8 cellular contexts compared by ENCODE assay signal in genomic region chr14:24093901-24094838, GRCh38. TPM values are rescaled to one million over a fixed set of nuclear protein-coding genes. Genes with fewer than 3 reads are reported as not detected.
DNase-seq lines count a peak whose midpoint lies in the region; TF ChIP-seq lines count a peak whose summit lies in the region.

Gene PCK2, plus strand, starts transcription at chr14:24094311. Its CDS starts 95 bp downstream, at chr14:24094406.

- H2AFZ ChIP-seq in GM23248: peak within 1 kb of the TSS; percentile 75
- peak within 1 kb of the TSS; percentile 75 for H2AFZ ChIP-seq in neural progenitor cell (replicated peaks)

- H3K4me3 ChIP-seq in GM23248: peak within 1 kb of the TSS; percentile 94
- peak within 1 kb of the TSS; percentile 76 for H3K4me3 ChIP-seq in LNCaP clone FGC (ENCODE audit: low read depth, low read length)
- peak within 1 kb of the TSS; percentile 82 to 93 for H3K4me3 ChIP-seq in foreskin fibroblast (ENCODE audit: low read depth in 1 of 2, low read length in 2 of 2)
- peak within 1 kb of the TSS; percentile 81 for H3K4me3 ChIP-seq in neural progenitor cell
- peak within 1 kb of the TSS; percentile 78 to 89 (median 83) for H3K4me3 ChIP-seq in subcutaneous abdominal adipose tissue (ENCODE audit: low read depth in 1 of 5, low read length in 5 of 5)

- H3K36me3 Mint-ChIP-seq in neural progenitor cell: no peaks in the 10 kb centered on the region

- H3K27ac ChIP-seq in GM23248: peak within 1 kb of the TSS; percentile 70
- no peak within 1 kb of the TSS for H3K27ac ChIP-seq in neural progenitor cell
- peak within 1 kb of the TSS; percentile 85 for H3K27ac ChIP-seq in subcutaneous abdominal adipose tissue (ENCODE audit: low read depth, low read length)

- in situ Hi-C loops in GM23248 (cut with MboI): no loop called here

- H3K4me1 ChIP-seq in GM23248 (ENCODE audit: insufficient read depth) (peaks cover 10% of the 10 kb centered on the region), neural progenitor cell (peaks cover 17% of the 10 kb centered on the region), subcutaneous abdominal adipose tissue (ENCODE audit: control insufficient read depth in 5 of 5, insufficient read depth in 5 of 5, low read length in 5 of 5) (peaks cover 12 to 58% (median 37%) of the 10 kb centered on the region in 5 donors)

- H3K9ac ChIP-seq in GM23248: peak within 1 kb of the TSS; percentile 91
- peak within 1 kb of the TSS; percentile 5 for H3K9ac ChIP-seq in neural progenitor cell
- H3K9ac ChIP-seq in subcutaneous abdominal adipose tissue (ENCODE audit: low read length in 5 of 5): peak within 1 kb of the TSS; percentile 63 to 84 (median 82)

- H3K27me3 Mint-ChIP-seq in neural progenitor cell (ENCODE audit: insufficient read depth, low read depth): peaks cover 8% of the 10 kb centered on the region

- H3K4me1 Mint-ChIP-seq in neural progenitor cell: peaks cover 31% of the 10 kb centered on the region

- H3K4me3 Mint-ChIP-seq in neural progenitor cell: peak within 1 kb of the TSS; percentile 95

- H3K9me3 ChIP-seq in GM23248 (ENCODE audit: low read depth): no peaks in the 10 kb centered on the region
- H3K9me3 ChIP-seq in neural progenitor cell (ENCODE audit: low read depth): no peaks in the 10 kb centered on the region
- H3K9me3 ChIP-seq in subcutaneous abdominal adipose tissue (ENCODE audit: control insufficient read depth in 5 of 5, low read length in 5 of 5): no peaks in the 10 kb centered on the region

- H3K36me3 ChIP-seq in GM23248 (ENCODE audit: low read depth): peaks cover 14% of the 10 kb centered on the region; the same call in 1 of the 2 replicates
- no peaks in the 10 kb centered on the region for H3K36me3 ChIP-seq in neural progenitor cell
- H3K36me3 ChIP-seq in subcutaneous abdominal adipose tissue (ENCODE audit: control insufficient read depth in 5 of 5, insufficient read depth in 5 of 5, low read length in 5 of 5): peaks cover 0 to 13% (median 7%) of the 10 kb centered on the region in 5 donors

- DNase-seq in DMS53 (lab: John Stamatoyannopoulos, UW) (peak; percentile 88), GM23248 (peak; percentile 96), LNCaP clone FGC (ENCODE audit: low read depth) (peak; percentile 87), SHP77 (lab: John Stamatoyannopoulos, UW) (peak; percentile 87 to 97), foreskin fibroblast (peak; percentile 80 to 98), neural progenitor cell (ENCODE audit: low spot score) (peak; percentile 95)
- peak; percentile 95 for DNase-seq in activated effector memory CD4-positive, alpha-beta T cell treated with anti-CD3 and anti-CD28 coated beads, Interleukin-2, amount 50 U/mL, for 16 hours

- H3K27ac Mint-ChIP-seq in neural progenitor cell: peak within 1 kb of the TSS; percentile 74

- no peaks in the 10 kb centered on the region for H3K9me3 Mint-ChIP-seq in neural progenitor cell

- H3K79me2 ChIP-seq in GM23248 (ENCODE audit: insufficient read depth): peaks cover 30% of the 10 kb centered on the region
- H3K79me2 ChIP-seq in neural progenitor cell (ENCODE audit: low read depth): no peaks in the 10 kb centered on the region

- H3K9me2 ChIP-seq in GM23248 (ENCODE audit: insufficient read depth): no peaks in the 10 kb centered on the region

- H3F3A ChIP-seq in GM23248 (ENCODE audit: insufficient read depth): peaks cover 12% of the 10 kb centered on the region
- H3F3A ChIP-seq in neural progenitor cell (ENCODE audit: low read depth): peaks cover 24% of the 10 kb centered on the region

- H3K4me2 ChIP-seq in GM23248 (ENCODE audit: unreplicated experiment) (peak within 1 kb of the TSS; percentile 90), neural progenitor cell (peak within 1 kb of the TSS; percentile 94)

- 1% methylated on average over 34 to 65 of the region's 68 CpGs for WGBS in GM23248 (ENCODE audit: low coverage in 1 of 2, low lambda C conversion rate in 2 of 2, missing lambda C conversion rate in 2 of 2), 2 experiments

- TF ChIP-seq CTCF in LNCaP clone FGC (IDR thresholded peaks at IDR 0.05; ENCODE audit: control insufficient read depth, extremely low read depth, insufficient read depth) (no peak), foreskin fibroblast (IDR thresholded peaks at IDR 0.05; ENCODE audit: low read depth, low read length) (no peak), neural progenitor cell (IDR thresholded peaks at IDR 0.05) (peak; percentile 9)

- no peaks in the 10 kb centered on the region for H4K20me1 ChIP-seq in GM23248 (ENCODE audit: insufficient read depth)
- no peaks in the 10 kb centered on the region for H4K20me1 ChIP-seq in neural progenitor cell (ENCODE audit: low read depth)

- H3K27me3 ChIP-seq in GM23248 (replicated peaks; ENCODE audit: insufficient read depth) (no peaks in the 10 kb centered on the region), neural progenitor cell (no peaks in the 10 kb centered on the region), subcutaneous abdominal adipose tissue (ENCODE audit: control insufficient read depth in 5 of 5, insufficient read depth in 4 of 5, low read length in 5 of 5) (no peaks in the 10 kb centered on the region)

RNA-seq across cellular contexts. Expression of gene PCK2, which starts in this region (rescaled TPM):
- 70.3 and 84.3 TPM in 2 replicates for total RNA-seq in GM23248 (2014; rRNA removed; shearing (Covaris generic))
- 148 and 153 TPM in 2 replicates for polyA plus RNA-seq in GM23248 (2016; fragmentation: Nextera tagmentation; extraction: Ambion mirVana)
- total RNA-seq in neural progenitor cell (ENCODE audit: low replicate concordance): 11.1 and 26.6 TPM in 2 replicates

Comparison
In these comparisons a context has a peak if more than half of its experiments do, and no peak if none do; other contexts are left out.
1. H3K9ac ChIP-seq: peak in every context shown above with its lines; median percentile 91 in GM23248; 82 in subcutaneous abdominal adipose tissue; 5 in neural progenitor cell.